ENCODE assay signal across 9 cellular contexts in genomic region chr16:19294156-19294649, GRCh38. TPM values are rescaled to one million over a fixed set of nuclear protein-coding genes. Genes with fewer than 3 reads are reported as not detected.
DNase-seq lines count a peak whose midpoint lies in the region; ATAC-seq and TF ChIP-seq lines count a peak whose summit lies in the region.
"Had no signal": no experiment of that assay in that cellular context is flagged by ENCODE, and none has a peak within 500 bp of the region (broad histone marks: within the 10 kb centered on the region; RNA-seq: fewer than 3 reads in every experiment).

No MANE protein-coding gene starts in this region.

- no peaks in the 10 kb centered on the region for H3K36me3 ChIP-seq in PC-9 (ENCODE audit: low read depth)
- H3K36me3 ChIP-seq: thyroid gland had no signal

- DNase-seq in activated CD4-positive, alpha-beta T cell treated with anti-CD3 and anti-CD28 coated beads for 48 hours = peak; percentile 73
- DNase-seq in activated CD4-positive, alpha-beta T cell treated with anti-CD3 and anti-CD28 coated beads for 1 hour = no peak
- DNase-seq in WTC11 (ENCODE audit: low spot score) (no peak), medulla oblongata (ENCODE audit: extremely low spot score) (peak; percentile 92), PC-9 (no peak), RWPE1 (ENCODE audit: low spot score) (no peak), amniotic stem cell (lab: John Stamatoyannopoulos, UW) (no peak)

- no TSS peak for BruUV-seq in PC-9 (replicated peaks; lab: Mats Ljungman, UMichigan)

- H3K27me3 Mint-ChIP-seq in WTC11 (ENCODE audit: low read depth) = peaks cover 8% of the 10 kb centered on the region; the same call in 1 of the 2 replicates

- H3K4me3 ChIP-seq in PC-9 = no peak overlapping the region
- H3K4me3 ChIP-seq: thyroid gland had no signal

- H2AFZ ChIP-seq in PC-9 = no peak overlapping the region

- H3K9me3 ChIP-seq in PC-9 (ENCODE audit: insufficient read depth, low read depth) = no peaks in the 10 kb centered on the region
- H3K9me3 ChIP-seq: thyroid gland had no signal

- H3K27ac ChIP-seq in PC-9 (no peak overlapping the region), RWPE1 (no peak overlapping the region)
- H3K27ac ChIP-seq: thyroid gland had no signal

- H3K9me2 ChIP-seq in PC-9 (ENCODE audit: insufficient read depth) = no peaks in the 10 kb centered on the region

- H3K4me1 ChIP-seq in PC-9 (replicated peaks; ENCODE audit: insufficient read depth) = peaks cover 8% of the 10 kb centered on the region
- H3K4me1 ChIP-seq: thyroid gland had no signal

- intact Hi-C loops in PC-9 (cut with micrococcal nuclease; ENCODE audit: unreplicated experiment) = no loop called here

- no peak for TF ChIP-seq CTCF in WTC11 (IDR thresholded peaks at IDR 0.05)
- TF ChIP-seq CTCF in PC-9 (conservative IDR thresholded peaks at IDR 0.05) = no peak
- TF ChIP-seq CTCF in RWPE1 (conservative IDR thresholded peaks at IDR 0.05; ENCODE audit: low read depth) = no peak

- no peak overlapping the region for H3K4me3 Mint-ChIP-seq in WTC11

- CTCF ChIA-PET in WTC11 (lab: Charles Lee) = no interaction called here
- CTCF ChIA-PET in PC-9 (lab: Charles Lee) = no interaction called here
- CTCF ChIA-PET in RWPE1 (lab: Yijun Ruan, JAX) = no interaction called here

- H3K36me3 Mint-ChIP-seq in WTC11 = no peaks in the 10 kb centered on the region

- H4K20me1 ChIP-seq in PC-9 (ENCODE audit: insufficient read depth) = no peaks in the 10 kb centered on the region

- no peaks in the 10 kb centered on the region for H3K79me2 ChIP-seq in PC-9 (ENCODE audit: low read depth)

- no peaks in the 10 kb centered on the region for H3K27me3 ChIP-seq in PC-9 (ENCODE audit: insufficient read depth, low read depth)
- H3K27me3 ChIP-seq: thyroid gland had no signal

- ATAC-seq in HG02981 (IDR thresholded peaks at IDR 0.05; ENCODE audit: unreplicated experiment) = peak; percentile 81
- ATAC-seq in WTC11 = no peak

- H3K4me2 ChIP-seq in PC-9 = no peak overlapping the region

- POLR2A ChIA-PET in WTC11 (lab: Charles Lee) = no interaction called here
- POLR2A ChIA-PET in PC-9 (lab: Charles Lee; ENCODE audit: unreplicated experiment) = no interaction called here
- POLR2A ChIA-PET in RWPE1 (lab: Yijun Ruan, JAX; ENCODE audit: low non-redundant PET) = no interaction called here

- H3K9me3 Mint-ChIP-seq in WTC11 = no peaks in the 10 kb centered on the region

- H3K4me1 Mint-ChIP-seq in WTC11 = peaks cover 40% of the 10 kb centered on the region

- no peaks in the 10 kb centered on the region for H3F3A ChIP-seq in PC-9 (ENCODE audit: insufficient read depth, low read depth)

- H3K27ac Mint-ChIP-seq in WTC11 = peak overlapping the region; percentile 61

TF ChIP-seq in WTC11, 78 proteins besides CTCF, POLR2A, EP300 and RAD21 (continues in another document):
- TF ChIP-seq, protein P1, sequence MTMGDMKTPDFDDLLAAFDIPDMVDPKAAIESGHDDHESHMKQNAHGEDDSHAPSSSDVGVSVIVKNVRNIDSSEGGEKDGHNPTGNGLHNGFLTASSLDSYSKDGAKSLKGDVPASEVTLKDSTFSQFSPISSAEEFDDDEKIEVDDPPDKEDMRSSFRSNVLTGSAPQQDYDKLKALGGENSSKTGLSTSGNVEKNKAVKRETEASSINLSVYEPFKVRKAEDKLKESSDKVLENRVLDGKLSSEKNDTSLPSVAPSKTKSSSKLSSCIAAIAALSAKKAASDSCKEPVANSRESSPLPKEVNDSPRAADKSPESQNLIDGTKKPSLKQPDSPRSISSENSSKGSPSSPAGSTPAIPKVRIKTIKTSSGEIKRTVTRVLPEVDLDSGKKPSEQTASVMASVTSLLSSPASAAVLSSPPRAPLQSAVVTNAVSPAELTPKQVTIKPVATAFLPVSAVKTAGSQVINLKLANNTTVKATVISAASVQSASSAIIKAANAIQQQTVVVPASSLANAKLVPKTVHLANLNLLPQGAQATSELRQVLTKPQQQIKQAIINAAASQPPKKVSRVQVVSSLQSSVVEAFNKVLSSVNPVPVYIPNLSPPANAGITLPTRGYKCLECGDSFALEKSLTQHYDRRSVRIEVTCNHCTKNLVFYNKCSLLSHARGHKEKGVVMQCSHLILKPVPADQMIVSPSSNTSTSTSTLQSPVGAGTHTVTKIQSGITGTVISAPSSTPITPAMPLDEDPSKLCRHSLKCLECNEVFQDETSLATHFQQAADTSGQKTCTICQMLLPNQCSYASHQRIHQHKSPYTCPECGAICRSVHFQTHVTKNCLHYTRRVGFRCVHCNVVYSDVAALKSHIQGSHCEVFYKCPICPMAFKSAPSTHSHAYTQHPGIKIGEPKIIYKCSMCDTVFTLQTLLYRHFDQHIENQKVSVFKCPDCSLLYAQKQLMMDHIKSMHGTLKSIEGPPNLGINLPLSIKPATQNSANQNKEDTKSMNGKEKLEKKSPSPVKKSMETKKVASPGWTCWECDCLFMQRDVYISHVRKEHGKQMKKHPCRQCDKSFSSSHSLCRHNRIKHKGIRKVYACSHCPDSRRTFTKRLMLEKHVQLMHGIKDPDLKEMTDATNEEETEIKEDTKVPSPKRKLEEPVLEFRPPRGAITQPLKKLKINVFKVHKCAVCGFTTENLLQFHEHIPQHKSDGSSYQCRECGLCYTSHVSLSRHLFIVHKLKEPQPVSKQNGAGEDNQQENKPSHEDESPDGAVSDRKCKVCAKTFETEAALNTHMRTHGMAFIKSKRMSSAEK (CRISPR knock-in tag; IDR thresholded peaks at IDR 0.05; ENCODE audit: borderline replicate concordance) = no peak
- no peak for TF ChIP-seq NFE2L1 (CRISPR knock-in tag; IDR thresholded peaks at IDR 0.05)
- no peak for TF ChIP-seq CDX4 (CRISPR knock-in tag; IDR thresholded peaks at IDR 0.05; ENCODE audit: borderline replicate concordance)
- TF ChIP-seq MAX (CRISPR knock-in tag; IDR thresholded peaks at IDR 0.05) = no peak
- TF ChIP-seq CREM (CRISPR knock-in tag; IDR thresholded peaks at IDR 0.05) = no peak
- TF ChIP-seq E2F5 (CRISPR knock-in tag; IDR thresholded peaks at IDR 0.05) = no peak
- TF ChIP-seq USF1 (CRISPR knock-in tag; IDR thresholded peaks at IDR 0.05) = no peak
- TF ChIP-seq, protein P2, sequence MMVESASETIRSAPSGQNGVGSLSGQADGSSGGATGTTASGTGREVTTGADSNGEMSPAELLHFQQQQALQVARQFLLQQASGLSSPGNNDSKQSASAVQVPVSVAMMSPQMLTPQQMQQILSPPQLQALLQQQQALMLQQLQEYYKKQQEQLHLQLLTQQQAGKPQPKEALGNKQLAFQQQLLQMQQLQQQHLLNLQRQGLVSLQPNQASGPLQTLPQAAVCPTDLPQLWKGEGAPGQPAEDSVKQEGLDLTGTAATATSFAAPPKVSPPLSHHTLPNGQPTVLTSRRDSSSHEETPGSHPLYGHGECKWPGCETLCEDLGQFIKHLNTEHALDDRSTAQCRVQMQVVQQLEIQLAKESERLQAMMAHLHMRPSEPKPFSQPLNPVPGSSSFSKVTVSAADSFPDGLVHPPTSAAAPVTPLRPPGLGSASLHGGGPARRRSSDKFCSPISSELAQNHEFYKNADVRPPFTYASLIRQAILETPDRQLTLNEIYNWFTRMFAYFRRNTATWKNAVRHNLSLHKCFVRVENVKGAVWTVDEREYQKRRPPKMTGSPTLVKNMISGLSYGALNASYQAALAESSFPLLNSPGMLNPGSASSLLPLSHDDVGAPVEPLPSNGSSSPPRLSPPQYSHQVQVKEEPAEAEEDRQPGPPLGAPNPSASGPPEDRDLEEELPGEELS (CRISPR knock-in tag; IDR thresholded peaks at IDR 0.05) = no peak
- no peak for TF ChIP-seq FOXK1 (CRISPR knock-in tag; IDR thresholded peaks at IDR 0.05)
- TF ChIP-seq HMGXB4 (CRISPR knock-in tag; IDR thresholded peaks at IDR 0.05) = no peak
- no peak for TF ChIP-seq OVOL2 (CRISPR knock-in tag; IDR thresholded peaks at IDR 0.05; ENCODE audit: borderline replicate concordance)
- TF ChIP-seq GTF2I (CRISPR knock-in tag; conservative IDR thresholded peaks at IDR 0.05) = no peak
- TF ChIP-seq ZNF423 (CRISPR knock-in tag; IDR thresholded peaks at IDR 0.05) = no peak
- no peak for TF ChIP-seq TEAD1 (CRISPR knock-in tag; IDR thresholded peaks at IDR 0.05)
- no peak for TF ChIP-seq TCF7 (CRISPR knock-in tag; IDR thresholded peaks at IDR 0.05; ENCODE audit: low read depth)

RNA-seq across cellular contexts. Expression of gene CLEC19A, which starts 8.7 kb away (rescaled TPM):
- total RNA-seq in WTC11 (2021) (0.09 to 0.48 TPM (median 0.41 TPM) in 3 replicates), PC-9 (2021) (0.38 and 0.41 TPM in 2 replicates)
- total RNA-seq: thyroid gland had no signal

Comparison
In these comparisons a context has a peak if more than half of its experiments do, and no peak if none do; other contexts are left out.
1. DNase-seq: peak in activated CD4-positive, alpha-beta T cell treated with anti-CD3 and anti-CD28 coated beads for 48 hours (single experiment) and medulla oblongata (single experiment); none in activated CD4-positive, alpha-beta T cell treated with anti-CD3 and anti-CD28 coated beads for 1 hour (single experiment), WTC11 (single experiment), PC-9 (0 of 2), RWPE1 (single experiment) and amniotic stem cell (single experiment).